Comparison of ENCODE assay signal across 25 cellular contexts in genomic region chrX:13702390-13702789, GRCh38. TPM values are rescaled to one million over a fixed set of nuclear protein-coding genes. Genes with fewer than 3 reads are reported as not detected.
DNase-seq lines count a peak whose midpoint lies in the region; ATAC-seq and TF ChIP-seq lines count a peak whose summit lies in the region.
"Had no signal": no experiment of that assay in that cellular context is flagged by ENCODE, and none has a peak within 500 bp of the region (broad histone marks: within the 10 kb centered on the region; RNA-seq: fewer than 3 reads in every experiment).

No MANE protein-coding gene starts in this region.

- no peak overlapping the region for H3K27ac ChIP-seq in CD4-positive, alpha-beta T cell (ENCODE audit: low read depth, low read length)
- H3K27ac ChIP-seq in naive thymus-derived CD4-positive, alpha-beta T cell (ENCODE audit: low read depth, low read length) = no peak overlapping the region
- H3K27ac ChIP-seq: left ventricle myocardium inferior, sigmoid colon had no signal

- H3K4me1 Mint-ChIP-seq in CD14-positive monocyte = peaks cover 50% of the 10 kb centered on the region
- H3K4me1 Mint-ChIP-seq in CD4-positive, alpha-beta T cell (ENCODE audit: low read depth) = peaks cover 54% of the 10 kb centered on the region
- peaks cover 50% of the 10 kb centered on the region for H3K4me1 Mint-ChIP-seq in activated CD8-positive, alpha-beta T cell treated with anti-CD3 and anti-CD28 coated beads for 36 hours (ENCODE audit: low read depth)
- peaks cover 14 to 63% (median 30%) of the 10 kb centered on the region in 7 donors for H3K4me1 Mint-ChIP-seq in naive thymus-derived CD4-positive, alpha-beta T cell
- H3K4me1 Mint-ChIP-seq: neural crest cell had no signal

- H3K4me3 ChIP-seq in naive thymus-derived CD4-positive, alpha-beta T cell (ENCODE audit: low read length) = no peak overlapping the region
- H3K4me3 ChIP-seq: hepatocyte, left ventricle myocardium inferior, MG63, sigmoid colon had no signal

- H3K9me3 ChIP-seq in CD4-positive, alpha-beta T cell (ENCODE audit: control insufficient read depth, low read length) = no peaks in the 10 kb centered on the region
- H3K9me3 ChIP-seq in naive thymus-derived CD4-positive, alpha-beta T cell (ENCODE audit: control insufficient read depth in 2 of 3, low read length in 3 of 3) = no peaks in the 10 kb centered on the region
- H3K9me3 ChIP-seq: Caco-2, left ventricle myocardium inferior, MG63, sigmoid colon had no signal

- peaks cover 0 to 22% of the 10 kb centered on the region in 2 donors for H3K4me1 ChIP-seq in naive thymus-derived CD4-positive, alpha-beta T cell (ENCODE audit: control insufficient read depth in 2 of 2, insufficient read depth in 2 of 2, low read length in 2 of 2)
- H3K4me1 ChIP-seq: Caco-2 had no signal

- no peaks in the 10 kb centered on the region for H3K27me3 ChIP-seq in CD4-positive, alpha-beta T cell (ENCODE audit: control insufficient read depth, insufficient read depth, low read length)
- H3K27me3 ChIP-seq in naive thymus-derived CD4-positive, alpha-beta T cell (ENCODE audit: control insufficient read depth in 2 of 2, insufficient read depth in 2 of 2, low read length in 2 of 2) = no peaks in the 10 kb centered on the region
- H3K27me3 ChIP-seq: hepatocyte, MG63, sigmoid colon had no signal

- H3K27ac Mint-ChIP-seq in CD14-positive monocyte = peak overlapping the region in 4 of 7 donors; percentile 11 to 89 (median 81)
- H3K27ac Mint-ChIP-seq in CD4-positive, alpha-beta T cell = peak overlapping the region; percentile 75
- H3K27ac Mint-ChIP-seq in activated CD8-positive, alpha-beta T cell treated with anti-CD3 and anti-CD28 coated beads for 36 hours = peak overlapping the region; percentile 52
- peak overlapping the region in 5 of 9 donors; percentile 43 to 86 (median 67) for H3K27ac Mint-ChIP-seq in naive thymus-derived CD4-positive, alpha-beta T cell
- H3K27ac Mint-ChIP-seq: progenitor cell of endocrine pancreas had no signal

- H3K9me3 Mint-ChIP-seq in CD14-positive monocyte = peaks cover 0 to 1% (median 0%) of the 10 kb centered on the region in 7 donors
- no peaks in the 10 kb centered on the region for H3K9me3 Mint-ChIP-seq in CD4-positive, alpha-beta T cell
- no peaks in the 10 kb centered on the region for H3K9me3 Mint-ChIP-seq in activated CD8-positive, alpha-beta T cell treated with anti-CD3 and anti-CD28 coated beads for 36 hours
- peaks cover 0 to 2% (median 0%) of the 10 kb centered on the region in 11 donors for H3K9me3 Mint-ChIP-seq in naive thymus-derived CD4-positive, alpha-beta T cell

- peaks cover 0 to 7% (median 1%) of the 10 kb centered on the region in 3 donors for H3K27me3 Mint-ChIP-seq in CD14-positive monocyte (ENCODE audit: low read depth in 3 of 3)
- no peaks in the 10 kb centered on the region for H3K27me3 Mint-ChIP-seq in CD4-positive, alpha-beta T cell
- no peaks in the 10 kb centered on the region for H3K27me3 Mint-ChIP-seq in activated CD8-positive, alpha-beta T cell treated with anti-CD3 and anti-CD28 coated beads for 36 hours
- H3K27me3 Mint-ChIP-seq in naive thymus-derived CD4-positive, alpha-beta T cell = no peaks in the 10 kb centered on the region
- H3K27me3 Mint-ChIP-seq: progenitor cell of endocrine pancreas had no signal

- ATAC-seq in CD4-positive, alpha-beta T cell (ENCODE audit: poor library complexity) = no peak
- ATAC-seq in activated CD8-positive, alpha-beta T cell treated with anti-CD3 and anti-CD28 coated beads for 36 hours = no peak
- no peak for ATAC-seq in naive thymus-derived CD4-positive, alpha-beta T cell
- ATAC-seq in HG02852 (IDR thresholded peaks at IDR 0.05; ENCODE audit: unreplicated experiment) = no peak

- DNase-seq in CD14-positive monocyte (ENCODE audit: low spot score) (no peak), T1000 (lab: John Stamatoyannopoulos, UW) (no peak), DMS79 (lab: John Stamatoyannopoulos, UW) (no peak)
- no peak for DNase-seq in CD4-positive, alpha-beta T cell
- no peak for DNase-seq in activated CD8-positive, alpha-beta T cell treated with anti-CD3 and anti-CD28 coated beads for 36 hours
- DNase-seq in naive thymus-derived CD4-positive, alpha-beta T cell = no peak
- DNase-seq: activated CD4-positive, alpha-beta T cell treated with anti-CD3 and anti-CD28 coated beads for 1 hour; activated gamma-delta T cell treated with Interleukin-2 at 50 U/mL for 16 hours; Caco-2; effector CD8-positive, alpha-beta T cell; left ventricle myocardium inferior; MG63; midbrain; NCI-H1417 treated with DMSO at 0.1 percent for 48 hours; NCI-H2107; NCI-H510A treated with DMSO at 0.1 percent for 48 hours; NK-92 treated with Interleukin-12 subunit alpha and Interleukin-12 subunit beta, amount 100 ng/mL, for 24 hours; SHP77 treated with DMSO at 0.1 percent for 48 hours; sigmoid colon; stimulated activated CD8-positive, alpha-beta memory T cell treated with anti-CD3 and anti-CD28 coated beads, Interleukin-4, amount 100 ng/mL, for 48 hours; SW 1271 had no signal

- no peak for TF ChIP-seq CTCF in CD14-positive monocyte (IDR thresholded peaks at IDR 0.05)
- TF ChIP-seq CTCF in CD4-positive, alpha-beta T cell (IDR thresholded peaks at IDR 0.05) = no peak
- no peak for TF ChIP-seq CTCF in activated CD8-positive, alpha-beta T cell treated with anti-CD3 and anti-CD28 coated beads for 36 hours (IDR thresholded peaks at IDR 0.05)

- no peak overlapping the region for H3K4me3 Mint-ChIP-seq in CD14-positive monocyte
- H3K4me3 Mint-ChIP-seq in CD4-positive, alpha-beta T cell = no peak overlapping the region
- no peak overlapping the region for H3K4me3 Mint-ChIP-seq in activated CD8-positive, alpha-beta T cell treated with anti-CD3 and anti-CD28 coated beads for 36 hours
- H3K4me3 Mint-ChIP-seq in naive thymus-derived CD4-positive, alpha-beta T cell = peak overlapping the region in 3 of 10 donors; percentile 5 to 31 (median 13)
- H3K4me3 Mint-ChIP-seq: neural crest cell had no signal

- POLR2A ChIA-PET in CD4-positive, alpha-beta T cell (lab: Charles Lee) = no interaction called here
- POLR2A ChIA-PET in activated CD8-positive, alpha-beta T cell treated with anti-CD3 and anti-CD28 coated beads for 36 hours (lab: Charles Lee) = interaction anchor here (1.1 kb wide), 1 partner anchor 12 kb away, joined by 3 read pairs; no protein-coding TSS in a partner anchor
- POLR2A ChIA-PET in naive thymus-derived CD4-positive, alpha-beta T cell (lab: Charles Lee) = interaction anchor here (0.6 kb wide), 1 partner anchor 746 kb away, joined by 3 read pairs; no protein-coding TSS in a partner anchor

- H3K36me3 ChIP-seq in naive thymus-derived CD4-positive, alpha-beta T cell (ENCODE audit: control insufficient read depth in 2 of 3, insufficient read depth in 3 of 3, low read length in 3 of 3) = no peaks in the 10 kb centered on the region
- H3K36me3 ChIP-seq: left ventricle myocardium inferior, sigmoid colon had no signal

- CTCF ChIA-PET in CD4-positive, alpha-beta T cell (lab: Charles Lee) = interaction anchor here (0.5 kb wide), 1 partner anchor 19 kb away, joined by 3 read pairs; no protein-coding TSS in a partner anchor
- CTCF ChIA-PET in activated CD8-positive, alpha-beta T cell treated with anti-CD3 and anti-CD28 coated beads for 36 hours (lab: Charles Lee) = no interaction called here
- CTCF ChIA-PET in naive thymus-derived CD4-positive, alpha-beta T cell (lab: Charles Lee) = no interaction called here

- H3K36me3 Mint-ChIP-seq in CD14-positive monocyte = peaks cover 6 to 13% of the 10 kb centered on the region in 2 donors
- peaks cover 30% of the 10 kb centered on the region for H3K36me3 Mint-ChIP-seq in CD4-positive, alpha-beta T cell (ENCODE audit: low read depth)
- H3K36me3 Mint-ChIP-seq in activated CD8-positive, alpha-beta T cell treated with anti-CD3 and anti-CD28 coated beads for 36 hours (ENCODE audit: low read depth) = peaks cover 28% of the 10 kb centered on the region
- H3K36me3 Mint-ChIP-seq in naive thymus-derived CD4-positive, alpha-beta T cell = peaks cover 0 to 8% (median 3%) of the 10 kb centered on the region in 5 donors

- intact Hi-C loops in CD14-positive monocyte (cut with micrococcal nuclease) = no loop called here
- intact Hi-C loops in CD4-positive, alpha-beta T cell (cut with DNase I, micrococcal nuclease) = no loop called here
- intact Hi-C loops in activated CD8-positive, alpha-beta T cell treated with anti-CD3 and anti-CD28 coated beads for 36 hours (cut with micrococcal nuclease) = no loop called here
- intact Hi-C loops in naive thymus-derived CD4-positive, alpha-beta T cell (cut with micrococcal nuclease) = loop anchor here in 1 of 2 donors (2.0 kb wide), 2 partner anchors 14 to 16 kb away; partner anchors contain the start of gene RAB9A

RNA-seq across cellular contexts. Expression of gene RAB9A, which starts 13.5 kb away (rescaled TPM):
- 10 to 100 TPM; 30.8 to 38.1 TPM for polyA plus RNA-seq in CD14-positive monocyte
- total RNA-seq in CD4-positive, alpha-beta T cell = 10 to 100 TPM; 21.4 to 25.2 TPM
- total RNA-seq in activated CD8-positive, alpha-beta T cell treated with anti-CD3 and anti-CD28 coated beads for 36 hours = 10 to 100 TPM; 30.8 to 31.7 TPM
- 10 to 100 TPM; 10.1 to 22.8 (median 18.3) TPM for total RNA-seq in naive thymus-derived CD4-positive, alpha-beta T cell
- 10 to 100 TPM; 17.7 to 19.7 TPM for polyA plus RNA-seq in naive thymus-derived CD4-positive, alpha-beta T cell

RNA-seq across cellular contexts. Expression of gene TRAPPC2, which starts 32.0 kb away (rescaled TPM):
- polyA plus RNA-seq in CD14-positive monocyte = 10 to 100 TPM; 12.2 to 18.3 TPM
- 10 to 100 TPM; 21.4 to 22.3 TPM for total RNA-seq in CD4-positive, alpha-beta T cell
- total RNA-seq in activated CD8-positive, alpha-beta T cell treated with anti-CD3 and anti-CD28 coated beads for 36 hours = 10 to 100 TPM; 16.0 to 19.2 TPM
- total RNA-seq in naive thymus-derived CD4-positive, alpha-beta T cell = 10 to 100 TPM; 20.7 to 31.1 (median 23.5) TPM
- 10 to 100 TPM; 17.8 to 33.5 TPM for polyA plus RNA-seq in naive thymus-derived CD4-positive, alpha-beta T cell

RNA-seq across cellular contexts. Expression of gene OFD1, which starts 32.2 kb away (rescaled TPM):
- polyA plus RNA-seq in CD14-positive monocyte = 1 to 10 TPM; 2.4 to 2.9 TPM
- 10 to 100 TPM; 59.1 to 60.0 TPM for total RNA-seq in CD4-positive, alpha-beta T cell
- total RNA-seq in activated CD8-positive, alpha-beta T cell treated with anti-CD3 and anti-CD28 coated beads for 36 hours = 10 to 100 TPM; 32.4 to 34.5 TPM
- 100 to 1,000 TPM in 2 of 5 experiments, 10 to 100 TPM in 3; 30.4 to 142 (median 72.5) TPM for total RNA-seq in naive thymus-derived CD4-positive, alpha-beta T cell
- 10 to 100 TPM; 30.4 to 32.7 TPM for polyA plus RNA-seq in naive thymus-derived CD4-positive, alpha-beta T cell

RNA-seq across cellular contexts. Expression of gene TCEANC, which starts 49.4 kb away (rescaled TPM):
- 1 to 10 TPM; 1.6 to 1.9 TPM for polyA plus RNA-seq in CD14-positive monocyte
- 1 to 10 TPM; 6.5 to 8.3 TPM for total RNA-seq in CD4-positive, alpha-beta T cell
- total RNA-seq in activated CD8-positive, alpha-beta T cell treated with anti-CD3 and anti-CD28 coated beads for 36 hours = 1 to 10 TPM; 1.3 to 1.4 TPM
- total RNA-seq in naive thymus-derived CD4-positive, alpha-beta T cell = 10 to 100 TPM in 3 of 5 experiments, 1 to 10 TPM in 2; 5.0 to 17.5 (median 11.4) TPM
- polyA plus RNA-seq in naive thymus-derived CD4-positive, alpha-beta T cell = 10 to 100 TPM in 1 of 2 donors, 1 to 10 TPM in 1; 9.0 to 12.4 TPM
